Comparison of ENCODE assay signal across 29 cellular contexts in the genomic region with DNA sequence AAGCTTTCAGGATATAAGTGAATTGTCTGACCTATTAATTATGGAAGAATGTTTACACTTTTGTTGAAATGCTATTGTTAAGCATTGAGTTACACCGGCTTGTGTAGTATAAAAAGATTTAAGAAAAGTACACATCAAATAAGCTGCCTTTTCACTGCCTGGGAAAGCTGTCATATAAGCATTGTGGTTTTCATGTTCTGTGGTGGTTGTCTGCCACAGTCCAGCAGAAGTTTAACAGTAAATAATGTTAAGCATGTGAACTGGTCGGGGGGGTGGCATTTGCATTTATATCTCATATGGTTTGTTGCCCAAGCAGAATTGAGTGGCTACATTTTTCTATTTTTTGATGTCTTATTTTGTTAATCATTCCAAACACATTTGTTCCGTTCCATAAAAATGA.
"Had no signal": no experiment of that assay in that cellular context is flagged by ENCODE, and none has a peak within 500 bp of the region (broad histone marks: within the 10 kb centered on the region; RNA-seq: fewer than 3 reads in every experiment).

No MANE protein-coding gene starts in this region.

- H3K4me3 Mint-ChIP-seq: effector memory CD8-positive, alpha-beta T cell; naive thymus-derived CD8-positive, alpha-beta T cell; stimulated activated naive CD8-positive, alpha-beta T cell treated with anti-CD3 and anti-CD28 coated beads, Interleukin-15, amount 100 ng/mL, for 72 hours had no signal

- H3K4me1 Mint-ChIP-seq: stimulated activated naive CD8-positive, alpha-beta T cell treated with anti-CD3 and anti-CD28 coated beads, Interleukin-15, amount 100 ng/mL, for 72 hours had no signal

- H3K9me3 Mint-ChIP-seq: effector memory CD8-positive, alpha-beta T cell; immature natural killer cell had no signal

- H3K4me2 ChIP-seq: smooth muscle cell had no signal

- H3K4me1 ChIP-seq: esophagus muscularis mucosa, foreskin keratinocyte, gastroesophageal sphincter, heart left ventricle, left ventricle myocardium inferior, lower lobe of right lung, psoas muscle, right lobe of liver, suprapubic skin, transverse colon, upper lobe of right lung, uterus had no signal

- H3K27ac ChIP-seq: esophagus muscularis mucosa, foreskin keratinocyte, gastroesophageal sphincter, heart left ventricle, left ventricle myocardium inferior, lower lobe of right lung, ovary, psoas muscle, right lobe of liver, suprapubic skin, transverse colon, upper lobe of right lung, uterus had no signal

- H3K4me3 ChIP-seq: esophagus muscularis mucosa, gastroesophageal sphincter, heart left ventricle, left ventricle myocardium inferior, lower lobe of right lung, ovary, psoas muscle, right lobe of liver, smooth muscle cell, suprapubic skin, transverse colon, upper lobe of right lung, uterus had no signal

- H3K36me3 ChIP-seq: esophagus muscularis mucosa, gastroesophageal sphincter, heart left ventricle, left ventricle myocardium inferior, lower lobe of right lung, ovary, right lobe of liver, suprapubic skin, transverse colon, upper lobe of right lung, uterus had no signal

- ATAC-seq: effector memory CD8-positive, alpha-beta T cell; foreskin keratinocyte; gastroesophageal sphincter; heart left ventricle; lower lobe of right lung; naive thymus-derived CD8-positive, alpha-beta T cell; psoas muscle; right lobe of liver; stimulated activated naive CD8-positive, alpha-beta T cell treated with anti-CD3 and anti-CD28 coated beads, Interleukin-15, amount 100 ng/mL, for 72 hours; upper lobe of right lung had no signal

- DNase-seq: cerebellar nuclear complex; cortex of kidney; effector memory CD8-positive, alpha-beta T cell; heart left ventricle; hippocampal formation; immature natural killer cell; left ventricle myocardium inferior; lower lobe of right lung; naive thymus-derived CD8-positive, alpha-beta T cell; occipital lobe; ovary; posterior cingulate gyrus; psoas muscle; retina; right lobe of liver; stimulated activated CD4-positive, alpha-beta T cell treated with anti-CD3 and anti-CD28 coated beads, Interleukin-12 subunit alpha, Interleukin-12 subunit beta, amount 100 ng/mL, for 4 hours; stimulated activated CD4-positive, alpha-beta T cell treated with anti-CD3 and anti-CD28 coated beads, Interleukin-1b, Interleukin-23, amount 100 ng/mL, for 48 hours; stimulated activated CD4-positive, alpha-beta T cell treated with anti-CD3 and anti-CD28 coated beads, Interleukin-4, amount 100 ng/mL, for 1 hour; stimulated activated CD8-positive, alpha-beta memory T cell treated with anti-CD3 and anti-CD28 coated beads, Interleukin-4, amount 100 ng/mL, for 48 hours; stimulated activated naive CD4-positive, alpha-beta T cell; stimulated activated naive CD8-positive, alpha-beta T cell treated with anti-CD3 and anti-CD28 coated beads, Interleukin-15, amount 100 ng/mL, for 72 hours; transverse colon; upper lobe of right lung; uterus had no signal

- H3K27ac Mint-ChIP-seq: effector memory CD8-positive, alpha-beta T cell; naive thymus-derived CD8-positive, alpha-beta T cell; stimulated activated naive CD8-positive, alpha-beta T cell treated with anti-CD3 and anti-CD28 coated beads, Interleukin-15, amount 100 ng/mL, for 72 hours had no signal

- H3K9me3 ChIP-seq: esophagus muscularis mucosa, gastroesophageal sphincter, left ventricle myocardium inferior, lower lobe of right lung, ovary, psoas muscle, right lobe of liver, suprapubic skin, transverse colon, upper lobe of right lung, uterus had no signal

- H3K27me3 ChIP-seq: esophagus muscularis mucosa, foreskin keratinocyte, gastroesophageal sphincter, heart left ventricle, ovary, right lobe of liver, suprapubic skin, transverse colon, upper lobe of right lung, uterus had no signal

- H3K36me3 Mint-ChIP-seq: immature natural killer cell had no signal

- H3K27me3 Mint-ChIP-seq: effector memory CD8-positive, alpha-beta T cell; naive thymus-derived CD8-positive, alpha-beta T cell; stimulated activated naive CD8-positive, alpha-beta T cell treated with anti-CD3 and anti-CD28 coated beads, Interleukin-15, amount 100 ng/mL, for 72 hours had no signal
